Comparison of ENCODE assay signal across 18 cellular contexts in genomic region chr12:12297201-12297830, GRCh38. TPM values are rescaled to one million over a fixed set of nuclear protein-coding genes. Genes with fewer than 3 reads are reported as not detected.
A peak's percentile ranks its signal among the peaks of the same experiment; 100 is the strongest.
DNase-seq lines count a peak whose midpoint lies in the region; ATAC-seq and TF ChIP-seq lines count a peak whose summit lies in the region.
"Had no signal": no experiment of that assay in that cellular context is flagged by ENCODE, and none has a peak within 500 bp of the region (broad histone marks: within the 10 kb centered on the region; RNA-seq: fewer than 3 reads in every experiment).

No MANE protein-coding gene starts in this region.

- H2BK120ac ChIP-seq in mesenchymal stem cell (ENCODE audit: low read depth, low read length) (no peak overlapping the region), neuronal stem cell (ENCODE audit: low read depth, low read length) (no peak overlapping the region)

- no peaks in the 10 kb centered on the region for H3K79me1 ChIP-seq in mesenchymal stem cell (replicated peaks; ENCODE audit: low read length, poor library complexity, severe bottlenecking)
- H3K79me1 ChIP-seq in neuronal stem cell (ENCODE audit: low read depth, low read length) = no peaks in the 10 kb centered on the region

- DNase-seq in GM23338 (ENCODE audit: low spot score) (no peak), mesenchymal stem cell (no peak), neuronal stem cell (ENCODE audit: low spot score) (no peak), OCI-M2 (lab: John Stamatoyannopoulos, UW; ENCODE audit: unreplicated experiment) (no peak), AG20443 (ENCODE audit: low spot score) (no peak), ovary (no peak)
- DNase-seq: BE2C; C1 segment of cervical spinal cord; CD4-positive, CD25-positive, alpha-beta regulatory T cell; CD8-positive, alpha-beta memory T cell; COR-L47; DMS 273 treated with DMSO at 0.1 percent for 48 hours; DMS53; DND-41; EL; GDM1; GM23248; HCEC 1CT had no signal

- intact Hi-C loops in ovary (cut with DNase I) = no loop called here

- no peak overlapping the region for H3K23ac ChIP-seq in mesenchymal stem cell (ENCODE audit: low read length in 2 of 2)
- no peak overlapping the region for H3K23ac ChIP-seq in neuronal stem cell (ENCODE audit: low read depth, low read length, poor library complexity)

- no peaks in the 10 kb centered on the region for H3K36me3 ChIP-seq in GM23338 (ENCODE audit: insufficient read depth)
- H3K36me3 ChIP-seq in mesenchymal stem cell (ENCODE audit: control insufficient read depth in 1 of 2, insufficient read depth in 2 of 2, low read depth in 1 of 2, low read length in 2 of 2) = no peaks in the 10 kb centered on the region
- H3K36me3 ChIP-seq in neuronal stem cell (replicated peaks in 1 of 2; ENCODE audit: control insufficient read depth in 2 of 2, insufficient read depth in 2 of 2, low read length in 2 of 2) = no peaks in the 10 kb centered on the region
- no peaks in the 10 kb centered on the region for H3K36me3 ChIP-seq in ovary
- H3K36me3 ChIP-seq: BE2C had no signal

- H4K8ac ChIP-seq in mesenchymal stem cell (ENCODE audit: low read length) (no peak overlapping the region), neuronal stem cell (ENCODE audit: low read depth, low read length) (no peak overlapping the region)

- H3K9me2 ChIP-seq in GM23338 (ENCODE audit: insufficient read depth) = no peaks in the 10 kb centered on the region

- no peak for TF ChIP-seq POLR2A in ovary (IDR thresholded peaks at IDR 0.05)

- no peak for TF ChIP-seq CTCF in GM23338 (conservative IDR thresholded peaks at IDR 0.05; ENCODE audit: low read depth in 2 of 2)
- no peak for TF ChIP-seq CTCF in ovary (IDR thresholded peaks at IDR 0.05)

- H4K91ac ChIP-seq in mesenchymal stem cell (ENCODE audit: low read length) (no peak overlapping the region), neuronal stem cell (ENCODE audit: low read depth, low read length, poor library complexity) (no peak overlapping the region)

- no peak for TF ChIP-seq EP300 in ovary (IDR thresholded peaks at IDR 0.05)

- no peaks in the 10 kb centered on the region for H3K9me3 ChIP-seq in mesenchymal stem cell (ENCODE audit: control insufficient read depth, low read length)
- no peaks in the 10 kb centered on the region for H3K9me3 ChIP-seq in neuronal stem cell (replicated peaks in 1 of 2; ENCODE audit: control insufficient read depth in 2 of 2, insufficient read depth in 1 of 2, low read depth in 1 of 2, low read length in 2 of 2)
- no peaks in the 10 kb centered on the region for H3K9me3 ChIP-seq in ovary
- H3K9me3 ChIP-seq: BE2C had no signal

- H2BK15ac ChIP-seq in mesenchymal stem cell (ENCODE audit: low read depth, poor library complexity, severe bottlenecking) = no peak overlapping the region
- H2BK15ac ChIP-seq in neuronal stem cell (ENCODE audit: low read length) = no peak overlapping the region

- no peak overlapping the region for H3K14ac ChIP-seq in mesenchymal stem cell (ENCODE audit: low read length in 2 of 2)
- peak overlapping the region; percentile 38 for H3K14ac ChIP-seq in neuronal stem cell (ENCODE audit: low read length)

- no peaks in the 10 kb centered on the region for H3K36me3 Mint-ChIP-seq in GM23338 (ENCODE audit: low read depth)
- H3K36me3 Mint-ChIP-seq: CD4-positive, CD25-positive, alpha-beta regulatory T cell; CD8-positive, alpha-beta memory T cell had no signal

- H3K4ac ChIP-seq in mesenchymal stem cell (ENCODE audit: low read depth in 1 of 2, low read length in 2 of 2) (no peak overlapping the region), neuronal stem cell (ENCODE audit: low read length) (no peak overlapping the region)

- peaks cover 25% of the 10 kb centered on the region for H3K4me1 Mint-ChIP-seq in GM23338
- H3K4me1 Mint-ChIP-seq: CD4-positive, CD25-positive, alpha-beta regulatory T cell; CD8-positive, alpha-beta memory T cell had no signal

- no peak overlapping the region for H3K9ac ChIP-seq in mesenchymal stem cell (ENCODE audit: low read length)
- no peak overlapping the region for H3K9ac ChIP-seq in neuronal stem cell (ENCODE audit: low read depth, low read length, poor library complexity)
- H3K9ac ChIP-seq: GM23248 had no signal

- H3K4me3 ChIP-seq in GM23338 (no peak overlapping the region), mesenchymal stem cell (ENCODE audit: insufficient read depth in 1 of 2, low read depth in 1 of 2, low read length in 2 of 2) (no peak overlapping the region), neuronal stem cell (ENCODE audit: low read length in 2 of 2) (peak overlapping the region in 1 of 2 donors; percentile 29), ovary (no peak overlapping the region)
- H3K4me3 ChIP-seq: GM23248 had no signal

- peaks cover 5% of the 10 kb centered on the region; the same call in 1 of the 3 replicates for H3K9me3 Mint-ChIP-seq in GM23338

- H2AFZ ChIP-seq in GM23338 (peak overlapping the region; percentile 69), mesenchymal stem cell (ENCODE audit: low read depth, low read length) (no peak overlapping the region), neuronal stem cell (ENCODE audit: low read length) (peak overlapping the region; percentile 32)
- H2AFZ ChIP-seq: GM23248 had no signal

- H4K20me1 ChIP-seq in GM23338 (replicated peaks; ENCODE audit: insufficient read depth) = no peaks in the 10 kb centered on the region

- H3K18ac ChIP-seq in mesenchymal stem cell (ENCODE audit: low read depth in 1 of 2, low read length in 2 of 2) (no peak overlapping the region), neuronal stem cell (ENCODE audit: low read length) (no peak overlapping the region)

- H3K4me3 Mint-ChIP-seq in GM23338 = no peak overlapping the region
- H3K4me3 Mint-ChIP-seq: CD4-positive, CD25-positive, alpha-beta regulatory T cell; CD8-positive, alpha-beta memory T cell had no signal

- H3K27me3 ChIP-seq in GM23338 (ENCODE audit: insufficient read depth) (no peaks in the 10 kb centered on the region), mesenchymal stem cell (ENCODE audit: control insufficient read depth in 1 of 2, insufficient read depth in 1 of 2, low read length in 2 of 2) (no peaks in the 10 kb centered on the region), neuronal stem cell (ENCODE audit: control insufficient read depth in 3 of 3, insufficient read depth in 3 of 3, low read depth in 1 of 3, low read length in 3 of 3) (no peaks in the 10 kb centered on the region), ovary (no peaks in the 10 kb centered on the region)
- H3K27me3 ChIP-seq: BE2C had no signal

- H3K27ac Mint-ChIP-seq in GM23338 = no peak overlapping the region
- H3K27ac Mint-ChIP-seq: CD4-positive, CD25-positive, alpha-beta regulatory T cell; CD8-positive, alpha-beta memory T cell had no signal

- no peaks in the 10 kb centered on the region for H3F3A ChIP-seq in GM23338 (replicated peaks; ENCODE audit: low read depth)

- H2BK12ac ChIP-seq in mesenchymal stem cell (ENCODE audit: low read length in 2 of 2) = no peak overlapping the region
- no peak overlapping the region for H2BK12ac ChIP-seq in neuronal stem cell (ENCODE audit: low read length)

- ATAC-seq in GM23338 = no peak

- 87% methylated on average over 8 of the region's 8 CpGs for WGBS in mesenchymal stem cell
- WGBS in neuronal stem cell (ENCODE audit: extremely low coverage in 2 of 2, insufficient read length in 2 of 2, insufficient replicate concordance in 1 of 2), 2 donors = no CpG with 5 or more reads among the region's 8 CpGs
- WGBS in ovary, 3 donors = 67 to 79% (median 76%) methylated on average over 8 of the region's 8 CpGs

- H2AK5ac ChIP-seq in mesenchymal stem cell (ENCODE audit: low read length, severe bottlenecking) = peak overlapping the region; percentile 56
- H2AK5ac ChIP-seq in neuronal stem cell (ENCODE audit: low read depth, low read length) = no peak overlapping the region

- H3K27me3 Mint-ChIP-seq in GM23338 (ENCODE audit: insufficient read depth, low read depth, poor library complexity) = peaks cover 4% of the 10 kb centered on the region

- H3K79me2 ChIP-seq in GM23338 (replicated peaks; ENCODE audit: insufficient read depth) = no peaks in the 10 kb centered on the region

- peaks cover 15% of the 10 kb centered on the region; the same call in 1 of the 2 replicates for H3K4me1 ChIP-seq in GM23338 (ENCODE audit: insufficient read depth)
- H3K4me1 ChIP-seq in mesenchymal stem cell (ENCODE audit: control insufficient read depth, insufficient read depth, low read depth, low read length) = peaks cover 6% of the 10 kb centered on the region
- H3K4me1 ChIP-seq in neuronal stem cell (ENCODE audit: control insufficient read depth in 2 of 2, insufficient read depth in 1 of 2, low read depth in 1 of 2, low read length in 2 of 2) = peaks cover 8 to 9% of the 10 kb centered on the region in 2 donors
- H3K4me1 ChIP-seq in ovary (ENCODE audit: insufficient read depth) = peaks cover 4% of the 10 kb centered on the region
- H3K4me1 ChIP-seq: BE2C had no signal

- H3K4me2 ChIP-seq in GM23338 (no peak overlapping the region), mesenchymal stem cell (ENCODE audit: low read length, poor library complexity, severe bottlenecking) (no peak overlapping the region), neuronal stem cell (ENCODE audit: insufficient read depth, low read length, poor library complexity, severe bottlenecking) (no peak overlapping the region)

- H2BK5ac ChIP-seq in mesenchymal stem cell (ENCODE audit: low read depth, low read length, poor library complexity, severe bottlenecking) (no peak overlapping the region), neuronal stem cell (ENCODE audit: low read length) (no peak overlapping the region)

- H3K27ac ChIP-seq in GM23338 (ENCODE audit: low read depth) (no peak overlapping the region), mesenchymal stem cell (ENCODE audit: low read length, poor library complexity, severe bottlenecking) (no peak overlapping the region), neuronal stem cell (replicated peaks; ENCODE audit: low read length) (no peak overlapping the region), ovary (no peak overlapping the region)
- H3K27ac ChIP-seq: GM23248 had no signal

RNA-seq across cellular contexts. Expression of gene LRP6, which starts 30.5 kb away (rescaled TPM):
- 61.7 and 73.8 TPM in 2 replicates for total RNA-seq in GM23338 (2014; rRNA removed; shearing (Covaris generic))
- 26.8 and 29.1 TPM in 2 replicates for polyA plus RNA-seq in GM23338 (2016; fragmentation: Nextera tagmentation; extraction: Ambion mirVana)
- 20.2 TPM for polyA plus RNA-seq in mesenchymal stem cell (2013, experiment 1 of 2)
- polyA plus RNA-seq in mesenchymal stem cell (2013, experiment 2 of 2) = 16.9 TPM
- 20.3 TPM for polyA plus RNA-seq in neuronal stem cell (2013, experiment 1 of 2)
- 20.1 TPM for polyA plus RNA-seq in neuronal stem cell (2013, experiment 2 of 2)
- total RNA-seq in ovary = 10 to 100 TPM; 25.4 to 46.5 (median 44.7) TPM
- polyA plus RNA-seq in ovary = 10 to 100 TPM; 11.9 to 18.0 TPM

RNA-seq across cellular contexts. Expression of gene MANSC1, which starts 52.7 kb away (rescaled TPM):
- total RNA-seq in GM23338 (2014; rRNA removed; shearing (Covaris generic)) = 4.0 and 5.1 TPM in 2 replicates
- polyA plus RNA-seq in GM23338 (2016; fragmentation: Nextera tagmentation; extraction: Ambion mirVana) (4.4 and 5.8 TPM in 2 replicates), ovary (10 to 100 TPM; 13.3 to 33.3 TPM)
- 6.2 TPM for polyA plus RNA-seq in mesenchymal stem cell (2013, experiment 1 of 2)
- 6.5 TPM for polyA plus RNA-seq in mesenchymal stem cell (2013, experiment 2 of 2)
- 9.1 TPM for polyA plus RNA-seq in neuronal stem cell (2013, experiment 1 of 2)
- polyA plus RNA-seq in neuronal stem cell (2013, experiment 2 of 2) = 8.5 TPM
- total RNA-seq in ovary = 10 to 100 TPM in 5 of 7 donors, 1 to 10 TPM in 2; 5.0 to 19.6 (median 17.2) TPM

RNA-seq across cellular contexts. Expression of gene BORCS5, which starts 59.6 kb away (rescaled TPM):
- total RNA-seq in GM23338 (2014; rRNA removed; shearing (Covaris generic)) = 12.6 and 13.7 TPM in 2 replicates
- 11.3 and 14.5 TPM in 2 replicates for polyA plus RNA-seq in GM23338 (2016; fragmentation: Nextera tagmentation; extraction: Ambion mirVana)
- polyA plus RNA-seq in mesenchymal stem cell (2013, experiment 1 of 2) = 8.5 TPM
- 7.8 TPM for polyA plus RNA-seq in mesenchymal stem cell (2013, experiment 2 of 2)
- 9.3 TPM for polyA plus RNA-seq in neuronal stem cell (2013, experiment 1 of 2)
- 9.9 TPM for polyA plus RNA-seq in neuronal stem cell (2013, experiment 2 of 2)
- 10 to 100 TPM in 6 of 7 donors, 1 to 10 TPM in 1; 6.2 to 20.4 (median 11.6) TPM for total RNA-seq in ovary
- 1 to 10 TPM; 7.2 to 9.7 TPM for polyA plus RNA-seq in ovary
